12 cellular contexts compared by ENCODE assay signal in genomic region chr19:34960103-34960805, GRCh38. TPM values are rescaled to one million over a fixed set of nuclear protein-coding genes. Genes with fewer than 3 reads are reported as not detected.
DNase-seq lines count a peak whose midpoint lies in the region; TF ChIP-seq lines count a peak whose summit lies in the region.
"Had no signal": no experiment of that assay in that cellular context is flagged by ENCODE, and none has a peak within 500 bp of the region (broad histone marks: within the 10 kb centered on the region; RNA-seq: fewer than 3 reads in every experiment).

No MANE protein-coding gene starts in this region.

- H4K20me1 ChIP-seq in hepatocyte (ENCODE audit: insufficient read depth, poor library complexity, severe bottlenecking) (no peaks in the 10 kb centered on the region), H9 (ENCODE audit: control insufficient read depth, insufficient read depth, insufficient read length) (no peaks in the 10 kb centered on the region)

- H3K27ac ChIP-seq in hepatocyte (no peak overlapping the region), H9 (ENCODE audit: insufficient read length, low read depth, low read length) (no peak overlapping the region)
- H3K27ac ChIP-seq: epithelial cell of prostate had no signal

- peaks cover 18% of the 10 kb centered on the region for H3K36me3 ChIP-seq in hepatocyte (replicated peaks; ENCODE audit: insufficient read depth, low read depth)

- H2AFZ ChIP-seq in hepatocyte (no peak overlapping the region), H9 (ENCODE audit: low read length) (no peak overlapping the region)

- 98% methylated on average over 8 of the region's 8 CpGs for WGBS in hepatocyte (ENCODE audit: low lambda C conversion rate, missing lambda C conversion rate)
- no CpG with 5 or more reads among the region's 8 CpGs for WGBS in H9 (ENCODE audit: extremely low coverage, insufficient read length, low lambda C conversion rate)

- no peak overlapping the region for H3K56ac ChIP-seq in H9 (ENCODE audit: insufficient read length, low read depth, low read length)

- H3K79me1 ChIP-seq in H9 (ENCODE audit: insufficient read depth, low read depth, low read length, poor library complexity, severe bottlenecking): no peaks in the 10 kb centered on the region

- H2BK5ac ChIP-seq in H9 (ENCODE audit: insufficient read length, low read length): no peak overlapping the region

- peaks cover 42% of the 10 kb centered on the region for H3K9me3 ChIP-seq in hepatocyte (ENCODE audit: low read depth)
- peaks cover 40% of the 10 kb centered on the region for H3K9me3 ChIP-seq in H9 (ENCODE audit: control insufficient read depth, low read depth, low read length)

- DNase-seq in T-helper 1 cell: no peak
- DNase-seq in cardiac fibroblast (ENCODE audit: low read depth in 2 of 2): peak; percentile 37 to 73
- peak; percentile 60 for DNase-seq in osteocyte (ENCODE audit: extremely low spot score, unreplicated experiment)
- no peak for DNase-seq in hepatocyte (ENCODE audit: low spot score)
- no peak for DNase-seq in H9
- DNase-seq in NCI-H446 treated with DMSO at 0.1 percent for 48 hours (lab: John Stamatoyannopoulos, UW): no peak
- DNase-seq: activated CD4-positive, alpha-beta T cell treated with anti-CD3 and anti-CD28 coated beads for 36 hours; SHP77 had no signal

- TF ChIP-seq CTCF in cardiac fibroblast (IDR thresholded peaks at IDR 0.05; ENCODE audit: low read depth, low read length): no peak
- TF ChIP-seq CTCF in osteocyte (IDR thresholded peaks at IDR 0.05): no peak
- no peak for TF ChIP-seq CTCF in hepatocyte (IDR thresholded peaks at IDR 0.05; ENCODE audit: poor library complexity)
- no peak for TF ChIP-seq CTCF in H9 (conservative IDR thresholded peaks at IDR 0.05)

- no peak overlapping the region for H3K18ac ChIP-seq in H9 (ENCODE audit: insufficient read length, low read depth, low read length)

- peak overlapping the region; percentile 30 for H3K4me3 Mint-ChIP-seq in T-helper 1 cell treated with Interleukin-12 subunit alpha and Interleukin-12 subunit beta and Interleukin-4 antibody, amounts not matched to agents 30 μg/mL and 1 μg/mL, for 36 hours
- peak overlapping the region; percentile 5 to 77 (median 50) for H3K4me3 Mint-ChIP-seq in IgD-negative memory B cell
- no peak overlapping the region for H3K4me3 Mint-ChIP-seq in osteocyte (ENCODE audit: unreplicated experiment)
- no peak overlapping the region for H3K4me3 Mint-ChIP-seq in H9
- H3K4me3 Mint-ChIP-seq: activated CD4-positive, alpha-beta T cell treated with anti-CD3 and anti-CD28 coated beads for 36 hours had no signal

- no peak overlapping the region for H3K4me2 ChIP-seq in hepatocyte
- no peak overlapping the region for H3K4me2 ChIP-seq in H9 (ENCODE audit: insufficient read depth, insufficient read length, low read length)

- H3K4me3 ChIP-seq in cardiac fibroblast (replicated peaks in 1 of 2; ENCODE audit: low read depth in 2 of 2, low read length in 2 of 2): no peak overlapping the region
- no peak overlapping the region for H3K4me3 ChIP-seq in hepatocyte
- H3K4me3 ChIP-seq: HAP-1 had no signal

- no peaks in the 10 kb centered on the region for H3K27me3 Mint-ChIP-seq in T-helper 1 cell treated with Interleukin-12 subunit alpha and Interleukin-12 subunit beta and Interleukin-4 antibody, amounts not matched to agents 30 μg/mL and 1 μg/mL, for 36 hours (ENCODE audit: low read depth)
- H3K27me3 Mint-ChIP-seq in IgD-negative memory B cell: no peaks in the 10 kb centered on the region
- no peaks in the 10 kb centered on the region for H3K27me3 Mint-ChIP-seq in osteocyte (ENCODE audit: unreplicated experiment)
- H3K27me3 Mint-ChIP-seq in H9 (ENCODE audit: low read depth): peaks cover 21% of the 10 kb centered on the region
- H3K27me3 Mint-ChIP-seq: activated CD4-positive, alpha-beta T cell treated with anti-CD3 and anti-CD28 coated beads for 36 hours had no signal

- no peak overlapping the region for H2BK20ac ChIP-seq in H9 (ENCODE audit: low read depth, low read length, poor library complexity, severe bottlenecking)

- peaks cover 6% of the 10 kb centered on the region for H3K23me2 ChIP-seq in H9 (ENCODE audit: insufficient read length, low read depth, low read length, poor library complexity, severe bottlenecking)

- H3T11ph ChIP-seq in H9 (ENCODE audit: low read length): no peak overlapping the region

- H4K5ac ChIP-seq in H9 (ENCODE audit: insufficient read length, low read depth, low read length): no peak overlapping the region

- H3K4me1 Mint-ChIP-seq in T-helper 1 cell treated with Interleukin-12 subunit alpha and Interleukin-12 subunit beta and Interleukin-4 antibody, amounts not matched to agents 30 μg/mL and 1 μg/mL, for 36 hours (ENCODE audit: low read depth): peaks cover 23% of the 10 kb centered on the region
- H3K4me1 Mint-ChIP-seq in IgD-negative memory B cell (peaks cover 15 to 23% (median 16%) of the 10 kb centered on the region in 3 donors), osteocyte (ENCODE audit: unreplicated experiment) (peaks cover 20% of the 10 kb centered on the region), H9 (peaks cover 10 to 18% of the 10 kb centered on the region in 2 experiments)

- H3K23ac ChIP-seq in H9 (ENCODE audit: insufficient read length, low read depth, low read length): no peak overlapping the region

- no peak overlapping the region for H2BK15ac ChIP-seq in H9 (ENCODE audit: low read depth, low read length)

- no peak overlapping the region for H2AK5ac ChIP-seq in H9 (ENCODE audit: insufficient read length, low read length)

- peaks cover 76% of the 10 kb centered on the region for H3K9me3 Mint-ChIP-seq in T-helper 1 cell treated with Interleukin-12 subunit alpha and Interleukin-12 subunit beta and Interleukin-4 antibody, amounts not matched to agents 30 μg/mL and 1 μg/mL, for 36 hours
- peaks cover 16 to 46% (median 36%) of the 10 kb centered on the region in 3 donors for H3K9me3 Mint-ChIP-seq in IgD-negative memory B cell
- H3K9me3 Mint-ChIP-seq in osteocyte (ENCODE audit: unreplicated experiment): peaks cover 28% of the 10 kb centered on the region
- H3K9me3 Mint-ChIP-seq in H9: peaks cover 49 to 66% of the 10 kb centered on the region in 2 experiments

- H2BK12ac ChIP-seq in H9 (ENCODE audit: insufficient read length, low read depth, low read length): no peak overlapping the region

- no peak overlapping the region for H4K91ac ChIP-seq in H9 (ENCODE audit: insufficient read length, low read depth, low read length)

- no peak overlapping the region for H4K8ac ChIP-seq in H9 (replicated peaks; ENCODE audit: insufficient read length, low read depth, low read length)

- H3K14ac ChIP-seq in H9 (ENCODE audit: insufficient read depth, low read length): no peak overlapping the region

- H3K4me1 ChIP-seq in hepatocyte (ENCODE audit: insufficient read depth) (no peaks in the 10 kb centered on the region), H9 (ENCODE audit: insufficient read depth, low read length) (peaks cover 6% of the 10 kb centered on the region; the same call in 1 of the 2 replicates)
- H3K4me1 ChIP-seq: HAP-1 had no signal

- H3K36me3 Mint-ChIP-seq in T-helper 1 cell treated with Interleukin-12 subunit alpha and Interleukin-12 subunit beta and Interleukin-4 antibody, amounts not matched to agents 30 μg/mL and 1 μg/mL, for 36 hours (ENCODE audit: low read depth): peaks cover 76% of the 10 kb centered on the region
- H3K36me3 Mint-ChIP-seq in IgD-negative memory B cell (peaks cover 34% of the 10 kb centered on the region), osteocyte (ENCODE audit: unreplicated experiment) (peaks cover 44% of the 10 kb centered on the region), H9 (ENCODE audit: insufficient read depth in 1 of 3, low read depth in 3 of 3) (peaks cover 56 to 65% (median 57%) of the 10 kb centered on the region in 3 experiments)

- no peak overlapping the region for H2BK120ac ChIP-seq in H9 (ENCODE audit: low read depth, low read length, poor library complexity, severe bottlenecking)

- no peak overlapping the region for H3K9ac ChIP-seq in H9 (ENCODE audit: extremely low read depth, insufficient read length, low read length)

- H3K4ac ChIP-seq in H9 (ENCODE audit: low read depth, low read length): no peak overlapping the region

- peaks cover 35% of the 10 kb centered on the region for H3K79me2 ChIP-seq in hepatocyte
- H3K79me2 ChIP-seq in H9 (ENCODE audit: insufficient read depth, low read length): peaks cover 2% of the 10 kb centered on the region; the same call in 1 of the 2 replicates

- H3K27me3 ChIP-seq in hepatocyte (no peaks in the 10 kb centered on the region), H9 (ENCODE audit: insufficient read depth, low read length) (no peaks in the 10 kb centered on the region)

- H3K9me2 ChIP-seq in hepatocyte (replicated peaks; ENCODE audit: insufficient read depth): no peaks in the 10 kb centered on the region

- no peak overlapping the region for H3K27ac Mint-ChIP-seq in T-helper 1 cell treated with Interleukin-12 subunit alpha and Interleukin-12 subunit beta and Interleukin-4 antibody, amounts not matched to agents 30 μg/mL and 1 μg/mL, for 36 hours
- H3K27ac Mint-ChIP-seq in IgD-negative memory B cell: peak overlapping the region in 1 of 3 donors; percentile 14
- H3K27ac Mint-ChIP-seq in osteocyte (ENCODE audit: unreplicated experiment): no peak overlapping the region
- peak overlapping the region in 1 of 3 experiments; percentile 68; a peak in 1 of 7 replicates for H3K27ac Mint-ChIP-seq in H9
- H3K27ac Mint-ChIP-seq: activated CD4-positive, alpha-beta T cell treated with anti-CD3 and anti-CD28 coated beads for 36 hours had no signal

RNA-seq across cellular contexts. Expression of gene ZNF792, which starts 3.8 kb away (rescaled TPM):
- polyA plus RNA-seq in IgD-negative memory B cell (8.9 TPM), hepatocyte (3.5 and 3.6 TPM in 2 replicates)
- total RNA-seq in osteocyte (3.0 and 4.1 TPM in 2 replicates), hepatocyte (9.5 and 10.6 TPM in 2 replicates), H9 (2021) (7.6 and 8.3 TPM in 2 replicates)

RNA-seq across cellular contexts. Expression of gene ZNF30, which starts 33.6 kb away (rescaled TPM):
- polyA plus RNA-seq in IgD-negative memory B cell: 1.6 TPM
- total RNA-seq in osteocyte: 3.9 and 6.2 TPM in 2 replicates
- 3.0 and 3.2 TPM in 2 replicates for total RNA-seq in hepatocyte
- polyA plus RNA-seq in hepatocyte: 1.1 and 1.2 TPM in 2 replicates
- total RNA-seq in H9 (2021): 6.5 and 8.3 TPM in 2 replicates

RNA-seq across cellular contexts. Expression of gene GRAMD1A, which starts 39.9 kb away (rescaled TPM):
- polyA plus RNA-seq in IgD-negative memory B cell (18.1 TPM), hepatocyte (80.2 and 92.4 TPM in 2 replicates)
- total RNA-seq in osteocyte (77.8 and 80.8 TPM in 2 replicates), hepatocyte (34.8 and 35.4 TPM in 2 replicates), H9 (2021) (125 and 126 TPM in 2 replicates)

Comparison
In these comparisons a context has a peak if more than half of its experiments do, and no peak if none do; other contexts are left out.
1. H3K4me3 Mint-ChIP-seq: peak in T-helper 1 cell treated with Interleukin-12 subunit alpha and Interleukin-12 subunit beta and Interleukin-4 antibody, amounts not matched to agents 30 μg/mL and 1 μg/mL, for 36 hours (single experiment) and IgD-negative memory B cell (4 of 4); none in osteocyte (single experiment) and H9 (0 of 2).
2. DNase-seq: peak in cardiac fibroblast (2 of 2) and osteocyte (single experiment); none in T-helper 1 cell (0 of 5), hepatocyte (single experiment), H9 (single experiment) and NCI-H446 treated with DMSO at 0.1 percent for 48 hours (single experiment).